In genomic region chr1:156590326-156591180, GRCh38 we compare ENCODE assay signal across 7 cellular contexts. TPM values are rescaled to one million over a fixed set of nuclear protein-coding genes. Genes with fewer than 3 reads are reported as not detected.
DNase-seq lines count a peak whose midpoint lies in the region; ATAC-seq lines count a peak whose summit lies in the region.
"Had no signal": no experiment of that assay in that cellular context is flagged by ENCODE, and none has a peak within 500 bp of the region (broad histone marks: within the 10 kb centered on the region; RNA-seq: fewer than 3 reads in every experiment).

No MANE protein-coding gene starts in this region.

- peak overlapping the region; percentile 32 for H3K27ac Mint-ChIP-seq in activated CD8-positive, alpha-beta memory T cell treated with anti-CD3 and anti-CD28 coated beads, Interleukin-2, amount 10 ng/mL, durations not matched to agents 7 days and 5 days

- H3K36me3 Mint-ChIP-seq in activated CD8-positive, alpha-beta memory T cell treated with anti-CD3 and anti-CD28 coated beads, Interleukin-2, amount 10 ng/mL, durations not matched to agents 7 days and 5 days = peaks cover 12% of the 10 kb centered on the region

- CTCF ChIA-PET in activated CD8-positive, alpha-beta memory T cell treated with anti-CD3 and anti-CD28 coated beads, Interleukin-2, amount 10 ng/mL, durations not matched to agents 7 days and 5 days (lab: Charles Lee) = interaction anchor here (0.8 to 4.2 kb wide), 17 partner anchors 9 to 204 kb away, joined by 3 to 24 read pairs (median 5); partner anchors contain the start of genes CRABP2, GPATCH4 and MEF2D

- peak overlapping the region; percentile 83 for H3K4me3 Mint-ChIP-seq in activated CD8-positive, alpha-beta memory T cell treated with anti-CD3 and anti-CD28 coated beads, Interleukin-2, amount 10 ng/mL, durations not matched to agents 7 days and 5 days

- H3K27me3 Mint-ChIP-seq in activated CD8-positive, alpha-beta memory T cell treated with anti-CD3 and anti-CD28 coated beads, Interleukin-2, amount 10 ng/mL, durations not matched to agents 7 days and 5 days = no peaks in the 10 kb centered on the region

- DNase-seq in activated CD8-positive, alpha-beta memory T cell treated with anti-CD3 and anti-CD28 coated beads, Interleukin-2, amount 10 ng/mL, durations not matched to agents 7 days and 5 days = no peak
- DNase-seq in activated CD8-positive, alpha-beta memory T cell treated with anti-CD3 and anti-CD28 coated beads, Interleukin-2, amount 50 U/mL, for 48 hours = no peak
- DNase-seq in epithelial cell of prostate (ENCODE audit: low read depth, low spot score) = no peak
- DNase-seq in mucosa of gallbladder (ENCODE audit: low spot score) = no peak

- H3K27me3 ChIP-seq in stomach smooth muscle (ENCODE audit: control insufficient read depth in 1 of 2, insufficient read depth in 2 of 2, low read length in 2 of 2) = no peaks in the 10 kb centered on the region

- peak overlapping the region in 1 of 2 donors; percentile 75 for H3K4me3 ChIP-seq in stomach smooth muscle (ENCODE audit: low read length in 2 of 2)

- peaks cover 28% of the 10 kb centered on the region for H3K4me1 Mint-ChIP-seq in activated CD8-positive, alpha-beta memory T cell treated with anti-CD3 and anti-CD28 coated beads, Interleukin-2, amount 10 ng/mL, durations not matched to agents 7 days and 5 days

- no peak for ATAC-seq in activated CD8-positive, alpha-beta memory T cell treated with anti-CD3 and anti-CD28 coated beads, Interleukin-2, amount 10 ng/mL, durations not matched to agents 7 days and 5 days
- no peak for ATAC-seq in HG03457 (IDR thresholded peaks at IDR 0.05; ENCODE audit: unreplicated experiment)

- peaks cover 16 to 20% of the 10 kb centered on the region in 2 donors for H3K36me3 ChIP-seq in stomach smooth muscle (ENCODE audit: control insufficient read depth in 2 of 2, insufficient read depth in 2 of 2, low read length in 2 of 2)

- peak overlapping the region; percentile 58 for H3K27ac ChIP-seq in epithelial cell of prostate
- H3K27ac ChIP-seq in stomach smooth muscle (ENCODE audit: low read length) = peak overlapping the region; percentile 69

- no peaks in the 10 kb centered on the region for H3K9me3 Mint-ChIP-seq in activated CD8-positive, alpha-beta memory T cell treated with anti-CD3 and anti-CD28 coated beads, Interleukin-2, amount 10 ng/mL, durations not matched to agents 7 days and 5 days (ENCODE audit: low read depth)

- peaks cover 14% of the 10 kb centered on the region for H3K4me1 ChIP-seq in stomach smooth muscle (ENCODE audit: control insufficient read depth, insufficient read depth, low read length)

- peak overlapping the region in 1 of 2 donors; percentile 74 for H3K9ac ChIP-seq in stomach smooth muscle (ENCODE audit: low read length in 2 of 2)

- H3K9me3 ChIP-seq in stomach smooth muscle (ENCODE audit: control insufficient read depth in 2 of 2, low read length in 2 of 2) = no peaks in the 10 kb centered on the region

RNA-seq across cellular contexts. Expression of gene NAXE, which starts 1.0 kb away (rescaled TPM):
- 10 to 100 TPM; 62.7 to 66.6 TPM for total RNA-seq in activated CD8-positive, alpha-beta memory T cell treated with anti-CD3 and anti-CD28 coated beads, Interleukin-2, amount 10 ng/mL, durations not matched to agents 7 days and 5 days
- total RNA-seq in mucosa of gallbladder = 99.0 TPM

RNA-seq across cellular contexts. Expression of gene GPATCH4, which starts 10.7 kb away (rescaled TPM):
- total RNA-seq in activated CD8-positive, alpha-beta memory T cell treated with anti-CD3 and anti-CD28 coated beads, Interleukin-2, amount 10 ng/mL, durations not matched to agents 7 days and 5 days = 10 to 100 TPM; 40.5 to 50.9 TPM
- 12.6 TPM for total RNA-seq in mucosa of gallbladder

RNA-seq across cellular contexts. Expression of gene TTC24, which starts 11.0 kb away (rescaled TPM):
- total RNA-seq in activated CD8-positive, alpha-beta memory T cell treated with anti-CD3 and anti-CD28 coated beads, Interleukin-2, amount 10 ng/mL, durations not matched to agents 7 days and 5 days = 10 to 100 TPM; 12.6 to 16.9 TPM
- 0.60 TPM for total RNA-seq in mucosa of gallbladder

RNA-seq across cellular contexts. Expression of gene IQGAP3, which starts 18.2 kb away (rescaled TPM):
- total RNA-seq in activated CD8-positive, alpha-beta memory T cell treated with anti-CD3 and anti-CD28 coated beads, Interleukin-2, amount 10 ng/mL, durations not matched to agents 7 days and 5 days = 10 to 100 TPM; 24.3 to 31.3 TPM
- 2.5 TPM for total RNA-seq in mucosa of gallbladder

RNA-seq across cellular contexts. Expression of gene HAPLN2, which starts 28.7 kb away (rescaled TPM):
- total RNA-seq in activated CD8-positive, alpha-beta memory T cell treated with anti-CD3 and anti-CD28 coated beads, Interleukin-2, amount 10 ng/mL, durations not matched to agents 7 days and 5 days = not detected
- total RNA-seq in mucosa of gallbladder = 0.43 TPM
- total RNA-seq: T-helper 1 cell treated with Interleukin-12 subunit alpha and Interleukin-12 subunit beta and Interleukin-4 antibody, amounts not matched to agents 30 ng/mL and 1 ng/mL, for 36 hours had no signal
